ENCODE assay signal across 16 cellular contexts in genomic region chr9:19965336-19965735, GRCh38.
DNase-seq lines count a peak whose midpoint lies in the region; ATAC-seq and TF ChIP-seq lines count a peak whose summit lies in the region.
"Had no signal": no experiment of that assay in that cellular context is flagged by ENCODE, and none has a peak within 500 bp of the region (broad histone marks: within the 10 kb centered on the region; RNA-seq: fewer than 3 reads in every experiment).

No MANE protein-coding gene starts in this region.

- no peak overlapping the region for H2AK9ac ChIP-seq in IMR-90 (replicated peaks; ENCODE audit: low read depth, low read length, poor library complexity)

- no peak overlapping the region for H3K14ac ChIP-seq in IMR-90 (replicated peaks; ENCODE audit: low read depth, low read length)

- H3K4me3 ChIP-seq in AG04450 (ENCODE audit: low read depth, low read length) = no peak overlapping the region
- H3K4me3 ChIP-seq in IMR-90 (ENCODE audit: insufficient read depth, low read depth, low read length) = no peak overlapping the region
- no peak overlapping the region for H3K4me3 ChIP-seq in foreskin fibroblast (ENCODE audit: low read depth in 1 of 2, low read length in 2 of 2)
- no peak overlapping the region for H3K4me3 ChIP-seq in SJCRH30
- H3K4me3 ChIP-seq: PC-9 had no signal

- peak overlapping the region; percentile 39 for H2BK5ac ChIP-seq in IMR-90 (ENCODE audit: low read depth, low read length, poor library complexity, severe bottlenecking)

- no peak overlapping the region for H3K27ac ChIP-seq in AG04450 (ENCODE audit: low read depth, low read length)
- no peak overlapping the region for H3K27ac ChIP-seq in IMR-90 (ENCODE audit: insufficient read depth, low read length)
- no peak overlapping the region for H3K27ac ChIP-seq in SJCRH30
- H3K27ac ChIP-seq: 22Rv1, PC-9 had no signal

- H3K36me3 ChIP-seq in IMR-90 (ENCODE audit: control insufficient read depth, insufficient read depth, low read length) (no peaks in the 10 kb centered on the region), SJCRH30 (no peaks in the 10 kb centered on the region)

- DNase-seq in AG04450 (ENCODE audit: low read depth, low spot score) = peak; percentile 3
- peak; percentile 10 for DNase-seq in IMR-90
- no peak for DNase-seq in chondrocyte (ENCODE audit: low spot score)
- peak; percentile 24 to 74 for DNase-seq in foreskin fibroblast
- no peak for DNase-seq in stimulated activated CD4-positive, alpha-beta T cell treated with anti-CD3 and anti-CD28 coated beads, Interleukin-12 subunit alpha, Interleukin-12 subunit beta, amount 100 ng/mL, for 4 hours
- no peak for DNase-seq in NCI-H1092 (lab: John Stamatoyannopoulos, UW)
- no peak for DNase-seq in NCI-H187 treated with DMSO at 0.1 percent for 48 hours (lab: John Stamatoyannopoulos, UW)
- DNase-seq in SJCRH30 = no peak
- DNase-seq: Caco-2; CD4-positive, alpha-beta T cell; NCI-H1436; NCI-H2029 treated with DMSO at 0.1 percent for 48 hours; NCI-H2171; NCI-H526; PC-9 had no signal

- in situ Hi-C loops in IMR-90 (cut with MboI; ENCODE audit: low sequenced_read_pairs) = no loop called here

- H2BK20ac ChIP-seq in IMR-90 (ENCODE audit: low read depth, low read length) = no peak overlapping the region

- H2BK120ac ChIP-seq in IMR-90 (ENCODE audit: low read depth, low read length) = no peak overlapping the region

- TF ChIP-seq CTCF in AG04450 (IDR thresholded peaks at IDR 0.05; ENCODE audit: low read depth, low read length) = no peak
- no peak for TF ChIP-seq CTCF in IMR-90 (conservative IDR thresholded peaks at IDR 0.05; ENCODE audit: low read depth, low read length)
- TF ChIP-seq CTCF in chondrocyte (IDR thresholded peaks at IDR 0.05) = no peak
- no peak for TF ChIP-seq CTCF in foreskin fibroblast (IDR thresholded peaks at IDR 0.05; ENCODE audit: low read depth, low read length)

- no peaks in the 10 kb centered on the region for H4K20me1 ChIP-seq in IMR-90 (ENCODE audit: insufficient read depth, low read length)

- no peak overlapping the region; the same call in 1 of the 2 replicates for H3K18ac ChIP-seq in IMR-90 (ENCODE audit: low read depth, low read length)

- no peak overlapping the region for H4K5ac ChIP-seq in IMR-90 (ENCODE audit: low read depth, low read length)

- H3K4me2 ChIP-seq in IMR-90 (ENCODE audit: low read depth, low read length) = peak overlapping the region; percentile 9; the same call in 1 of the 2 replicates
- H3K4me2 ChIP-seq: PC-9 had no signal

- H3K9me1 ChIP-seq in IMR-90 (ENCODE audit: insufficient read depth, low read length) = no peaks in the 10 kb centered on the region

- no peak overlapping the region for H3K4ac ChIP-seq in IMR-90 (ENCODE audit: low read depth, low read length)

- no peak overlapping the region for H3K56ac ChIP-seq in IMR-90 (ENCODE audit: extremely low read depth, insufficient read depth, low read length)

- no peak overlapping the region for H4K91ac ChIP-seq in IMR-90 (ENCODE audit: insufficient read depth, low read depth, low read length)

- no peak overlapping the region for H2AFZ ChIP-seq in IMR-90 (replicated peaks; ENCODE audit: low read length, poor library complexity)
- H2AFZ ChIP-seq: PC-9 had no signal

- H3K23ac ChIP-seq in IMR-90 (ENCODE audit: low read depth, low read length) = no peak overlapping the region

- H3K9ac ChIP-seq in IMR-90 (ENCODE audit: low read depth, low read length) = no peak overlapping the region

- H2BK15ac ChIP-seq in IMR-90 (ENCODE audit: low read depth, low read length) = no peak overlapping the region

- 48% methylated on average over 3 of the region's 4 CpGs; no CpG with 5 or more reads in 1 of the 2 experiments for WGBS in IMR-90 (ENCODE audit: extremely low coverage in 2 of 2, insufficient read length in 1 of 2), 2 experiments

- peaks cover 8% of the 10 kb centered on the region for H3K4me1 Mint-ChIP-seq in chondrocyte (ENCODE audit: low read depth)

- H3K27me3 ChIP-seq in AG04450 (ENCODE audit: control insufficient read depth, insufficient read depth, low read length) = peaks cover 3% of the 10 kb centered on the region
- H3K27me3 ChIP-seq in IMR-90 (ENCODE audit: control insufficient read depth, insufficient read depth, low read length) = peaks cover 5% of the 10 kb centered on the region
- H3K27me3 ChIP-seq in SJCRH30 = no peaks in the 10 kb centered on the region

- no peak for TF ChIP-seq RAD21 in IMR-90 (IDR thresholded peaks at IDR 0.05; ENCODE audit: low read length)

- H3K27me3 Mint-ChIP-seq in chondrocyte (ENCODE audit: low read depth) = peaks cover 5% of the 10 kb centered on the region

- H3K79me1 ChIP-seq in IMR-90 (ENCODE audit: low read depth in 1 of 2, low read length in 2 of 2) = no peaks in the 10 kb centered on the region

- ATAC-seq in IMR-90 (ENCODE audit: low read depth) = no peak; the same call in 1 of the 2 replicates

- H3K9me3 Mint-ChIP-seq in chondrocyte (ENCODE audit: low read depth) = peaks cover 5% of the 10 kb centered on the region

- no peak overlapping the region for H2AK5ac ChIP-seq in IMR-90 (ENCODE audit: low read depth, low read length)

- POLR2A ChIA-PET in AG04450 (lab: Yijun Ruan, JAX) = interaction anchor here (0.9 kb wide), 1 partner anchor 18 kb away, joined by 3 read pairs; no protein-coding TSS in a partner anchor
- POLR2A ChIA-PET in IMR-90 (lab: Charles Lee; ENCODE audit: unreplicated experiment) = no interaction called here

- no peak for TF ChIP-seq POLR2A in IMR-90 (IDR thresholded peaks at IDR 0.05; ENCODE audit: low read depth, low read length)

- H3K4me1 ChIP-seq in IMR-90 (ENCODE audit: control insufficient read depth, insufficient read depth, low read length) (peaks cover 2% of the 10 kb centered on the region; the same call in 1 of the 2 replicates), SJCRH30 (no peaks in the 10 kb centered on the region)
- H3K4me1 ChIP-seq: Caco-2 had no signal

- no peak overlapping the region for H4K8ac ChIP-seq in IMR-90 (ENCODE audit: low read depth in 2 of 2, low read length in 2 of 2)

- H3K9me3 ChIP-seq in AG04450 (ENCODE audit: control insufficient read depth, insufficient read depth, low read length) (no peaks in the 10 kb centered on the region), IMR-90 (ENCODE audit: control insufficient read depth, insufficient read depth, low read length) (no peaks in the 10 kb centered on the region), SJCRH30 (replicated peaks) (no peaks in the 10 kb centered on the region)
- H3K9me3 ChIP-seq: Caco-2 had no signal

- no peak overlapping the region for H3K4me3 Mint-ChIP-seq in chondrocyte (ENCODE audit: unreplicated experiment)
- H3K4me3 Mint-ChIP-seq: CD4-positive, alpha-beta T cell had no signal

- H3K36me3 Mint-ChIP-seq in chondrocyte (ENCODE audit: low read depth) = peaks cover 2% of the 10 kb centered on the region

- intact Hi-C loops in IMR-90 (cut with micrococcal nuclease) = no loop called here

- CTCF ChIA-PET in AG04450 (lab: Charles Lee) (interaction anchor here (1.0 kb wide), 1 partner anchor 19 kb away, joined by 3 read pairs; no protein-coding TSS in a partner anchor), IMR-90 (lab: Yijun Ruan, JAX) (interaction anchor here (1.0 kb wide), 2 partner anchors 14 to 22 kb away, joined by 3 to 5 read pairs; no protein-coding TSS in a partner anchor)

- no TSS peak for BruUV-seq in IMR-90 (replicated peaks; lab: Mats Ljungman, UMichigan)

- peak overlapping the region; percentile 36 for H3K27ac Mint-ChIP-seq in chondrocyte (ENCODE audit: unreplicated experiment)
- H3K27ac Mint-ChIP-seq: CD4-positive, alpha-beta T cell had no signal

- dilution Hi-C loops in IMR-90 (cut with HindIII; ENCODE audit: low sequenced_read_pairs, unreplicated experiment) = no loop called here

TF ChIP-seq in IMR-90, 13 proteins besides CTCF, POLR2A, EP300 and RAD21:
- TF ChIP-seq ELK1 (IDR thresholded peaks at IDR 0.05; ENCODE audit: borderline replicate concordance, low read depth, low read length) (no peak), CEBPB (IDR thresholded peaks at IDR 0.05; ENCODE audit: low read depth, low read length) (no peak), BHLHE40 (IDR thresholded peaks at IDR 0.05; ENCODE audit: low read depth, low read length) (no peak), MAZ (IDR thresholded peaks at IDR 0.05; ENCODE audit: borderline replicate concordance, low read depth, low read length) (no peak), RFX5 (IDR thresholded peaks at IDR 0.05; ENCODE audit: low read depth, low read length) (no peak), CHD1 (IDR thresholded peaks at IDR 0.05; ENCODE audit: low read depth, low read length) (no peak), MAFK (IDR thresholded peaks at IDR 0.05; ENCODE audit: low read depth, low read length) (no peak), RCOR1 (IDR thresholded peaks at IDR 0.05; ENCODE audit: insufficient replicate concordance, low read length) (no peak), NFE2L2 (IDR thresholded peaks at IDR 0.05; ENCODE audit: low read depth, low read length) (no peak), MXI1 (IDR thresholded peaks at IDR 0.05; ENCODE audit: borderline replicate concordance, low read depth, low read length) (no peak), FOS (IDR thresholded peaks at IDR 0.05; ENCODE audit: low read depth, low read length) (no peak), SMC3 (IDR thresholded peaks at IDR 0.05; ENCODE audit: low read depth, low read length) (no peak)
- TF ChIP-seq, protein P1, sequence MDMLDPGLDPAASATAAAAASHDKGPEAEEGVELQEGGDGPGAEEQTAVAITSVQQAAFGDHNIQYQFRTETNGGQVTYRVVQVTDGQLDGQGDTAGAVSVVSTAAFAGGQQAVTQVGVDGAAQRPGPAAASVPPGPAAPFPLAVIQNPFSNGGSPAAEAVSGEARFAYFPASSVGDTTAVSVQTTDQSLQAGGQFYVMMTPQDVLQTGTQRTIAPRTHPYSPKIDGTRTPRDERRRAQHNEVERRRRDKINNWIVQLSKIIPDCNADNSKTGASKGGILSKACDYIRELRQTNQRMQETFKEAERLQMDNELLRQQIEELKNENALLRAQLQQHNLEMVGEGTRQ (IDR thresholded peaks at IDR 0.05; ENCODE audit: low read depth, low read length) = no peak

Comparison
In these comparisons a context has a peak if more than half of its experiments do, and no peak if none do; other contexts are left out.
1. DNase-seq: peak in AG04450 (single experiment), IMR-90 (single experiment) and foreskin fibroblast (2 of 2); none in chondrocyte (single experiment), stimulated activated CD4-positive, alpha-beta T cell treated with anti-CD3 and anti-CD28 coated beads, Interleukin-12 subunit alpha, Interleukin-12 subunit beta, amount 100 ng/mL, for 4 hours (single experiment), NCI-H1092 (single experiment), NCI-H187 treated with DMSO at 0.1 percent for 48 hours (single experiment) and SJCRH30 (0 of 2).